ENCODE assay signal across 34 cellular contexts in the genomic region with DNA sequence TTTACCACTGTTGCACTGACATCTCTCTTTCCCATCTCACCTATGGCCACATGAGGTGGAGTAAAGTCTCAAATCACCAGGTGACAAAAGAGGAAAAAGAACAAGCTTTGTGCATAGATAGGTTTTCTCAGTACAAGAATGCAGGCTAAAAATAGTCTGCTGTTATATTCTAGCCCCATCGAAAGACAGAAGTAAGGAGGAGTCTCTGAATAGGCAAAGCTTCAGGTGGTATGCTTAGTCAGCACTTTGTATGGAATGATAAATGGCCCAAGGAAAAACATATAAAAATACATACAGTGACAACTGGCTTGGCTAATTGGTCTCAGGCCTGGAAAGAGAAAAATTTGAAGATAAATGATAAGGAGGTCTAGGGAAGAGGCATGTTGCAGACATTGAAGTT. TPM values are rescaled to one million over a fixed set of nuclear protein-coding genes. Genes with fewer than 3 reads are reported as not detected.
"Had no signal": no experiment of that assay in that cellular context is flagged by ENCODE, and none has a peak within 500 bp of the region (broad histone marks: within the 10 kb centered on the region; RNA-seq: fewer than 3 reads in every experiment).

No MANE protein-coding gene starts in this region.

- H3K9me3 Mint-ChIP-seq: activated B cell treated with CpG ODN at 0.5 μM for 24 hours had no signal

- H2AFZ ChIP-seq: PC-9 had no signal

- DNase-seq: activated B cell treated with CpG ODN at 0.5 μM for 24 hours; activated CD4-positive, alpha-beta T cell treated with anti-CD3 and anti-CD28 coated beads for 1 hour; activated CD4-positive, alpha-beta T cell treated with anti-CD3 and anti-CD28 coated beads, Interleukin-2, amount 10 ng/mL, durations not matched to agents 24 days and 14 days; activated CD4-positive, alpha-beta T cell treated with anti-CD3 and anti-CD28 coated beads, Interleukin-2, amount 50 U/mL, for 4 hours; activated CD8-positive, alpha-beta T cell treated with anti-CD3 and anti-CD28 coated beads, Interleukin-2, amount 10 ng/mL, durations not matched to agents 7 days and 5 days; activated effector memory CD4-positive, alpha-beta T cell treated with Interleukin-2 at 50 U/mL for 16 hours; activated naive CD4-positive, alpha-beta T cell treated with anti-CD3 and anti-CD28 coated beads, Interleukin-2, amount 10 ng/mL, durations not matched to agents 7 days and 5 days; activated T-cell treated with anti-CD3 and anti-CD28 coated beads, Interleukin-2, amount 50 U/mL, for 4 hours; amniotic stem cell; aorta; brain microvascular endothelial cell; central memory CD4-positive, alpha-beta T cell; Kasumi-1; MG63; MV-4-11; NCI-H1092; NCI-H1436 treated with DMSO at 0.1 percent for 48 hours; NCI-H1694 treated with DMSO at 0.1 percent for 48 hours; NCI-H2029; NCI-H345; NCI-H524 treated with DMSO at 0.1 percent for 48 hours; PC-9; Right ventricle myocardium superior; SW 1271; T-helper 1 cell; T-helper 2 cell; T-helper 9 cell had no signal

- H3K27ac Mint-ChIP-seq: activated B cell treated with CpG ODN at 0.5 μM for 24 hours; activated CD4-positive, alpha-beta T cell treated with anti-CD3 and anti-CD28 coated beads, Interleukin-2, amount 10 ng/mL, durations not matched to agents 24 days and 14 days; activated CD8-positive, alpha-beta T cell treated with anti-CD3 and anti-CD28 coated beads, Interleukin-2, amount 10 ng/mL, durations not matched to agents 7 days and 5 days; activated naive CD4-positive, alpha-beta T cell treated with anti-CD3 and anti-CD28 coated beads, Interleukin-2, amount 10 ng/mL, durations not matched to agents 7 days and 5 days; activated naive CD8-positive, alpha-beta T cell; activated T-helper 1 cell treated with anti-CD3 and anti-CD28 coated beads, Interleukin-12 subunit alpha, Interleukin-12 subunit beta, Interleukin-2, Interleukin-4 antibody, amounts not matched to agents 30 ng/mL and 10 ng/mL and 1 ng/mL, durations not matched to agents 14 hours and 24 hours and 36 hours had no signal

- H3K4me3 Mint-ChIP-seq: activated B cell treated with CpG ODN at 0.5 μM for 24 hours; activated CD4-positive, alpha-beta T cell treated with anti-CD3 and anti-CD28 coated beads, Interleukin-2, amount 10 ng/mL, durations not matched to agents 24 days and 14 days; activated CD8-positive, alpha-beta T cell treated with anti-CD3 and anti-CD28 coated beads, Interleukin-2, amount 10 ng/mL, durations not matched to agents 7 days and 5 days; activated naive CD4-positive, alpha-beta T cell treated with anti-CD3 and anti-CD28 coated beads, Interleukin-2, amount 10 ng/mL, durations not matched to agents 7 days and 5 days; activated naive CD8-positive, alpha-beta T cell; activated T-cell treated with anti-CD3 and anti-CD28 coated beads, Interleukin-2, amount 50 U/mL, for 4 hours; activated T-helper 1 cell treated with anti-CD3 and anti-CD28 coated beads, Interleukin-12 subunit alpha, Interleukin-12 subunit beta, Interleukin-2, Interleukin-4 antibody, amounts not matched to agents 30 ng/mL and 10 ng/mL and 1 ng/mL, durations not matched to agents 14 hours and 24 hours and 36 hours had no signal

- H3K27me3 Mint-ChIP-seq: activated B cell treated with CpG ODN at 0.5 μM for 24 hours; activated CD4-positive, alpha-beta T cell treated with anti-CD3 and anti-CD28 coated beads, Interleukin-2, amount 10 ng/mL, durations not matched to agents 24 days and 14 days; activated naive CD4-positive, alpha-beta T cell treated with anti-CD3 and anti-CD28 coated beads, Interleukin-2, amount 10 ng/mL, durations not matched to agents 7 days and 5 days; activated naive CD8-positive, alpha-beta T cell had no signal

- H3K9me3 ChIP-seq: MG63 had no signal

- FAIRE-seq: colon, RCC 7860 had no signal

- H3K36me3 ChIP-seq: brain microvascular endothelial cell, MG63 had no signal

- H3K36me3 Mint-ChIP-seq: activated naive CD4-positive, alpha-beta T cell treated with anti-CD3 and anti-CD28 coated beads, Interleukin-2, amount 10 ng/mL, durations not matched to agents 7 days and 5 days; activated naive CD8-positive, alpha-beta T cell had no signal

- H3K4me2 ChIP-seq: PC-9 had no signal

- H3K27me3 ChIP-seq: brain microvascular endothelial cell, MG63 had no signal

- ATAC-seq: activated CD8-positive, alpha-beta T cell treated with anti-CD3 and anti-CD28 coated beads, Interleukin-2, amount 10 ng/mL, durations not matched to agents 7 days and 5 days; activated T-cell treated with anti-CD3 and anti-CD28 coated beads, Interleukin-2, amount 50 U/mL, for 4 hours had no signal

- H3K27ac ChIP-seq: brain microvascular endothelial cell, PC-9, VCaP had no signal

- H3K4me1 Mint-ChIP-seq: activated B cell treated with CpG ODN at 0.5 μM for 24 hours; activated CD4-positive, alpha-beta T cell treated with anti-CD3 and anti-CD28 coated beads, Interleukin-2, amount 10 ng/mL, durations not matched to agents 24 days and 14 days; activated naive CD4-positive, alpha-beta T cell treated with anti-CD3 and anti-CD28 coated beads, Interleukin-2, amount 10 ng/mL, durations not matched to agents 7 days and 5 days had no signal

- H3K4me3 ChIP-seq: MG63, PC-9 had no signal

RNA-seq across cellular contexts. Expression of a gene that starts 39.6 kb away (rescaled TPM):
- total RNA-seq: activated B cell treated with CpG ODN at 0.5 μM for 24 hours; activated CD4-positive, alpha-beta T cell treated with anti-CD3 and anti-CD28 coated beads, Interleukin-2, amount 10 ng/mL, durations not matched to agents 24 days and 14 days; activated CD8-positive, alpha-beta T cell treated with anti-CD3 and anti-CD28 coated beads, Interleukin-2, amount 10 ng/mL, durations not matched to agents 7 days and 5 days; activated T-cell treated with anti-CD3 and anti-CD28 coated beads, Interleukin-2, amount 50 U/mL, for 4 hours; activated T-helper 1 cell treated with anti-CD3 and anti-CD28 coated beads, Interleukin-12 subunit alpha, Interleukin-12 subunit beta, Interleukin-2, Interleukin-4 antibody, amounts not matched to agents 30 ng/mL and 10 ng/mL and 1 ng/mL, durations not matched to agents 14 hours and 24 hours and 36 hours; NCI-H460; OCI-LY7; Right ventricle myocardium superior had no signal
- polyA plus RNA-seq: aorta had no signal
